Comparison of ENCODE assay signal across 16 cellular contexts in the genomic region with DNA sequence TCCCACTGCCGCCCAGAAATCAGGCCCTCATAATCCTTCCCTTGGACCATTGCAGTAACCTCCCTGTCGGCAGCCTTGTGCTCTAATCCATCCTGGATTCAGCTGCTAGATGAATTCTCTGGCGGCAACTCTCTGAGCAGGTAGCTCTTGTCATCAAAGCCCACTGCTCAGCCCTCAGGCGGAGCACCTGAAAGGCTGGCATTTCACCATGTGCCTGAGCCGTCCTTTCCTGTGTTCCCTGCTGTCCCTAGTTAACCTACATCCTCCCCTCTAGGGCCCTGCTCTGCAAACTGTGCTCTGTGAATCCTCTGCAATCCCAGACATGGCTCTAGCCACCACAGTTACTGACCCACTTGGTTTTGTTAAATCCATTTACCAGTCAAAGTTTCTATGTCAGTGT.
DNase-seq lines count a peak whose midpoint lies in the region; ATAC-seq and TF ChIP-seq lines count a peak whose summit lies in the region.
"Had no signal": no experiment of that assay in that cellular context is flagged by ENCODE, and none has a peak within 500 bp of the region (broad histone marks: within the 10 kb centered on the region; RNA-seq: fewer than 3 reads in every experiment).

No MANE protein-coding gene starts in this region.

- H3K27ac Mint-ChIP-seq in WTC11 (0 out of 2 replicates have a peak overlapping the region, but pooled peaks have one; percentile 66), nephron progenitor cell (peak overlapping the region; percentile 70)
- H3K27ac Mint-ChIP-seq: CD4-positive, alpha-beta memory T cell had no signal

- CTCF ChIA-PET in WTC11 (lab: Charles Lee): interaction anchor here (0.5 kb wide), 1 partner anchor 47 kb away, joined by 3 read pairs; no protein-coding TSS in a partner anchor

- ATAC-seq in WTC11: no peak
- no peak for ATAC-seq in HG02571 (IDR thresholded peaks at IDR 0.05; ENCODE audit: unreplicated experiment)
- ATAC-seq in HG02588 (IDR thresholded peaks at IDR 0.05; ENCODE audit: unreplicated experiment): no peak
- ATAC-seq: GM12878 had no signal

- POLR2A ChIA-PET in WTC11 (lab: Charles Lee): no interaction called here

- H3K4me3 Mint-ChIP-seq in WTC11 (no peak overlapping the region), nephron progenitor cell (no peak overlapping the region)
- H3K4me3 Mint-ChIP-seq: CD4-positive, alpha-beta memory T cell had no signal

- H3K9me3 Mint-ChIP-seq in WTC11: peaks cover 8% of the 10 kb centered on the region
- H3K9me3 Mint-ChIP-seq in nephron progenitor cell: peaks cover 4% of the 10 kb centered on the region

- H3K36me3 Mint-ChIP-seq in WTC11: no peaks in the 10 kb centered on the region
- H3K36me3 Mint-ChIP-seq in nephron progenitor cell (ENCODE audit: low read depth): peaks cover 33% of the 10 kb centered on the region
- H3K36me3 Mint-ChIP-seq: CD4-positive, alpha-beta memory T cell had no signal

- no peak for DNase-seq in WTC11 (ENCODE audit: low spot score)
- peak; percentile 43 for DNase-seq in cerebellum (ENCODE audit: low spot score)
- no peak for DNase-seq in nephron progenitor cell
- no peak for DNase-seq in NCI-H1436 (lab: John Stamatoyannopoulos, UW)
- DNase-seq in COLO829 (ENCODE audit: low spot score): no peak
- DNase-seq: Caco-2; CD4-positive, alpha-beta memory T cell; DMS153; DND-41; GDM1; GM23248; H7; HCEC 1CT had no signal

- H3K27me3 Mint-ChIP-seq in WTC11 (ENCODE audit: low read depth) (no peaks in the 10 kb centered on the region; the same call in 1 of the 2 replicates), nephron progenitor cell (ENCODE audit: low read depth, poor library complexity) (peaks cover 5% of the 10 kb centered on the region)

- TF ChIP-seq CTCF in WTC11 (IDR thresholded peaks at IDR 0.05) (no peak), nephron progenitor cell (IDR thresholded peaks at IDR 0.05) (no peak)

- H3K4me1 Mint-ChIP-seq in WTC11 (peaks cover 32% of the 10 kb centered on the region), nephron progenitor cell (peaks cover 34% of the 10 kb centered on the region)
- H3K4me1 Mint-ChIP-seq: CD4-positive, alpha-beta memory T cell had no signal

TF ChIP-seq in WTC11, 78 proteins besides CTCF, POLR2A, EP300 and RAD21:
- TF ChIP-seq FOXP1 (CRISPR knock-in tag; IDR thresholded peaks at IDR 0.05; ENCODE audit: borderline replicate concordance): no peak
- TF ChIP-seq, protein P1, sequence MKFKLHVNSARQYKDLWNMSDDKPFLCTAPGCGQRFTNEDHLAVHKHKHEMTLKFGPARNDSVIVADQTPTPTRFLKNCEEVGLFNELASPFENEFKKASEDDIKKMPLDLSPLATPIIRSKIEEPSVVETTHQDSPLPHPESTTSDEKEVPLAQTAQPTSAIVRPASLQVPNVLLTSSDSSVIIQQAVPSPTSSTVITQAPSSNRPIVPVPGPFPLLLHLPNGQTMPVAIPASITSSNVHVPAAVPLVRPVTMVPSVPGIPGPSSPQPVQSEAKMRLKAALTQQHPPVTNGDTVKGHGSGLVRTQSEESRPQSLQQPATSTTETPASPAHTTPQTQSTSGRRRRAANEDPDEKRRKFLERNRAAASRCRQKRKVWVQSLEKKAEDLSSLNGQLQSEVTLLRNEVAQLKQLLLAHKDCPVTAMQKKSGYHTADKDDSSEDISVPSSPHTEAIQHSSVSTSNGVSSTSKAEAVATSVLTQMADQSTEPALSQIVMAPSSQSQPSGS (CRISPR knock-in tag; IDR thresholded peaks at IDR 0.05; ENCODE audit: borderline replicate concordance, low read depth): no peak
- no peak for TF ChIP-seq TEAD4 (CRISPR knock-in tag; IDR thresholded peaks at IDR 0.05)
- no peak for TF ChIP-seq NR3C1 (CRISPR knock-in tag; conservative IDR thresholded peaks at IDR 0.05; ENCODE audit: low read depth)
- TF ChIP-seq ZNF138 (CRISPR knock-in tag; conservative IDR thresholded peaks at IDR 0.05): no peak
- TF ChIP-seq, protein P2, sequence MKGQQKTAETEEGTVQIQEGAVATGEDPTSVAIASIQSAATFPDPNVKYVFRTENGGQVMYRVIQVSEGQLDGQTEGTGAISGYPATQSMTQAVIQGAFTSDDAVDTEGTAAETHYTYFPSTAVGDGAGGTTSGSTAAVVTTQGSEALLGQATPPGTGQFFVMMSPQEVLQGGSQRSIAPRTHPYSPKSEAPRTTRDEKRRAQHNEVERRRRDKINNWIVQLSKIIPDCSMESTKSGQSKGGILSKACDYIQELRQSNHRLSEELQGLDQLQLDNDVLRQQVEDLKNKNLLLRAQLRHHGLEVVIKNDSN (CRISPR knock-in tag; IDR thresholded peaks at IDR 0.05): no peak
- TF ChIP-seq, protein P3, sequence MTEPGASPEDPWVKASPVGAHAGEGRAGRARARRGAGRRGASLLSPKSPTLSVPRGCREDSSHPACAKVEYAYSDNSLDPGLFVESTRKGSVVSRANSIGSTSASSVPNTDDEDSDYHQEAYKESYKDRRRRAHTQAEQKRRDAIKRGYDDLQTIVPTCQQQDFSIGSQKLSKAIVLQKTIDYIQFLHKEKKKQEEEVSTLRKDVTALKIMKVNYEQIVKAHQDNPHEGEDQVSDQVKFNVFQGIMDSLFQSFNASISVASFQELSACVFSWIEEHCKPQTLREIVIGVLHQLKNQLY (CRISPR knock-in tag; IDR thresholded peaks at IDR 0.05): no peak
- TF ChIP-seq SMAD3 (CRISPR knock-in tag; IDR thresholded peaks at IDR 0.05; ENCODE audit: borderline replicate concordance): no peak
- TF ChIP-seq, protein P4, sequence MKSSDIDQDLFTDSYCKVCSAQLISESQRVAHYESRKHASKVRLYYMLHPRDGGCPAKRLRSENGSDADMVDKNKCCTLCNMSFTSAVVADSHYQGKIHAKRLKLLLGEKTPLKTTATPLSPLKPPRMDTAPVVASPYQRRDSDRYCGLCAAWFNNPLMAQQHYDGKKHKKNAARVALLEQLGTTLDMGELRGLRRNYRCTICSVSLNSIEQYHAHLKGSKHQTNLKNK (CRISPR knock-in tag; IDR thresholded peaks at IDR 0.05): no peak
- TF ChIP-seq CREM (CRISPR knock-in tag; IDR thresholded peaks at IDR 0.05): no peak
- TF ChIP-seq FOXJ3 (CRISPR knock-in tag; IDR thresholded peaks at IDR 0.05; ENCODE audit: borderline replicate concordance): no peak
- TF ChIP-seq ZNF317 (CRISPR knock-in tag; IDR thresholded peaks at IDR 0.05; ENCODE audit: borderline replicate concordance, low read depth): no peak
